In genomic region chr10:50605280-50606270, GRCh38 we compare ENCODE assay signal across 1 cellular context.
TF ChIP-seq lines count a peak whose summit lies in the region.

No MANE protein-coding gene starts in this region.

TF ChIP-seq in HEK293, 187 proteins besides CTCF, POLR2A, EP300 and RAD21 (continued from another document and continues in another):
- TF ChIP-seq HIC1 (tag by site-specific recombination; IDR thresholded peaks at IDR 0.05) = no peak
- no peak for TF ChIP-seq ZNF792 (tag by site-specific recombination; IDR thresholded peaks at IDR 0.05)
- no peak for TF ChIP-seq EGR2 (tag by site-specific recombination; IDR thresholded peaks at IDR 0.05; ENCODE audit: low read depth)
- no peak for TF ChIP-seq ELK4 (IDR thresholded peaks at IDR 0.05; ENCODE audit: borderline replicate concordance, low read depth, low read length)
- TF ChIP-seq ZEB2 (tag by site-specific recombination; IDR thresholded peaks at IDR 0.05) = no peak
- no peak for TF ChIP-seq SALL2 (tag by site-specific recombination; IDR thresholded peaks at IDR 0.05; ENCODE audit: borderline replicate concordance)
- TF ChIP-seq ZNF776 (tag by site-specific recombination; IDR thresholded peaks at IDR 0.05; ENCODE audit: borderline replicate concordance) = no peak
- TF ChIP-seq ZNF48 (tag by site-specific recombination; IDR thresholded peaks at IDR 0.05) = no peak
- no peak for TF ChIP-seq ZNF768 (tag by site-specific recombination; IDR thresholded peaks at IDR 0.05)
- TF ChIP-seq, protein P1, sequence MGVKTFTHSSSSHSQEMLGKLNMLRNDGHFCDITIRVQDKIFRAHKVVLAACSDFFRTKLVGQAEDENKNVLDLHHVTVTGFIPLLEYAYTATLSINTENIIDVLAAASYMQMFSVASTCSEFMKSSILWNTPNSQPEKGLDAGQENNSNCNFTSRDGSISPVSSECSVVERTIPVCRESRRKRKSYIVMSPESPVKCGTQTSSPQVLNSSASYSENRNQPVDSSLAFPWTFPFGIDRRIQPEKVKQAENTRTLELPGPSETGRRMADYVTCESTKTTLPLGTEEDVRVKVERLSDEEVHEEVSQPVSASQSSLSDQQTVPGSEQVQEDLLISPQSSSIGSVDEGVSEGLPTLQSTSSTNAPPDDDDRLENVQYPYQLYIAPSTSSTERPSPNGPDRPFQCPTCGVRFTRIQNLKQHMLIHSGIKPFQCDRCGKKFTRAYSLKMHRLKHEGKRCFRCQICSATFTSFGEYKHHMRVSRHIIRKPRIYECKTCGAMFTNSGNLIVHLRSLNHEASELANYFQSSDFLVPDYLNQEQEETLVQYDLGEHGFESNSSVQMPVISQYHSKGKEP (tag by site-specific recombination; IDR thresholded peaks at IDR 0.05) = no peak
- TF ChIP-seq ZNF843 (tag by site-specific recombination; IDR thresholded peaks at IDR 0.05) = peak; percentile 93
- no peak for TF ChIP-seq ZNF274 (IDR thresholded peaks at IDR 0.05; ENCODE audit: low read length)
- TF ChIP-seq ZNF274 (tag by site-specific recombination; IDR thresholded peaks at IDR 0.05; ENCODE audit: borderline replicate concordance) = no peak
- no peak for TF ChIP-seq ZNF148 (tag by site-specific recombination; IDR thresholded peaks at IDR 0.05; ENCODE audit: borderline replicate concordance)
- TF ChIP-seq ZNF571 (tag by site-specific recombination; IDR thresholded peaks at IDR 0.05) = no peak
- TF ChIP-seq ZNF132 (tag by site-specific recombination; IDR thresholded peaks at IDR 0.05; ENCODE audit: borderline replicate concordance) = no peak
- no peak for TF ChIP-seq ZFP41 (tag by site-specific recombination; IDR thresholded peaks at IDR 0.05; ENCODE audit: borderline replicate concordance)
- TF ChIP-seq ZNF433 (tag by site-specific recombination; IDR thresholded peaks at IDR 0.05; ENCODE audit: low read depth) = no peak
- peak; percentile 62 for TF ChIP-seq OSR2 (tag by site-specific recombination; IDR thresholded peaks at IDR 0.05)
- no peak for TF ChIP-seq ZNF391 (tag by site-specific recombination; IDR thresholded peaks at IDR 0.05; ENCODE audit: borderline replicate concordance, low read depth)
- TF ChIP-seq ZNF423 (tag by site-specific recombination; IDR thresholded peaks at IDR 0.05) = no peak
- no peak for TF ChIP-seq ATF2 (tag by site-specific recombination; IDR thresholded peaks at IDR 0.05; ENCODE audit: low read depth)
- no peak for TF ChIP-seq ZNF830 (tag by site-specific recombination; IDR thresholded peaks at IDR 0.05; ENCODE audit: low read depth)
- no peak for TF ChIP-seq KLF17 (tag by site-specific recombination; IDR thresholded peaks at IDR 0.05)
- TF ChIP-seq MZF1 (tag by site-specific recombination; IDR thresholded peaks at IDR 0.05; ENCODE audit: borderline replicate concordance) = no peak
- TF ChIP-seq, protein P2, sequence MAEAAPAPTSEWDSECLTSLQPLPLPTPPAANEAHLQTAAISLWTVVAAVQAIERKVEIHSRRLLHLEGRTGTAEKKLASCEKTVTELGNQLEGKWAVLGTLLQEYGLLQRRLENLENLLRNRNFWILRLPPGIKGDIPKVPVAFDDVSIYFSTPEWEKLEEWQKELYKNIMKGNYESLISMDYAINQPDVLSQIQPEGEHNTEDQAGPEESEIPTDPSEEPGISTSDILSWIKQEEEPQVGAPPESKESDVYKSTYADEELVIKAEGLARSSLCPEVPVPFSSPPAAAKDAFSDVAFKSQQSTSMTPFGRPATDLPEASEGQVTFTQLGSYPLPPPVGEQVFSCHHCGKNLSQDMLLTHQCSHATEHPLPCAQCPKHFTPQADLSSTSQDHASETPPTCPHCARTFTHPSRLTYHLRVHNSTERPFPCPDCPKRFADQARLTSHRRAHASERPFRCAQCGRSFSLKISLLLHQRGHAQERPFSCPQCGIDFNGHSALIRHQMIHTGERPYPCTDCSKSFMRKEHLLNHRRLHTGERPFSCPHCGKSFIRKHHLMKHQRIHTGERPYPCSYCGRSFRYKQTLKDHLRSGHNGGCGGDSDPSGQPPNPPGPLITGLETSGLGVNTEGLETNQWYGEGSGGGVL (tag by site-specific recombination; IDR thresholded peaks at IDR 0.05) = no peak
- no peak for TF ChIP-seq ZNF138 (tag by site-specific recombination; IDR thresholded peaks at IDR 0.05; ENCODE audit: borderline replicate concordance)
- TF ChIP-seq ZNF426 (tag by site-specific recombination; IDR thresholded peaks at IDR 0.05) = no peak
- no peak for TF ChIP-seq ZNF16 (tag by site-specific recombination; IDR thresholded peaks at IDR 0.05; ENCODE audit: low read depth)
- TF ChIP-seq, protein P3, sequence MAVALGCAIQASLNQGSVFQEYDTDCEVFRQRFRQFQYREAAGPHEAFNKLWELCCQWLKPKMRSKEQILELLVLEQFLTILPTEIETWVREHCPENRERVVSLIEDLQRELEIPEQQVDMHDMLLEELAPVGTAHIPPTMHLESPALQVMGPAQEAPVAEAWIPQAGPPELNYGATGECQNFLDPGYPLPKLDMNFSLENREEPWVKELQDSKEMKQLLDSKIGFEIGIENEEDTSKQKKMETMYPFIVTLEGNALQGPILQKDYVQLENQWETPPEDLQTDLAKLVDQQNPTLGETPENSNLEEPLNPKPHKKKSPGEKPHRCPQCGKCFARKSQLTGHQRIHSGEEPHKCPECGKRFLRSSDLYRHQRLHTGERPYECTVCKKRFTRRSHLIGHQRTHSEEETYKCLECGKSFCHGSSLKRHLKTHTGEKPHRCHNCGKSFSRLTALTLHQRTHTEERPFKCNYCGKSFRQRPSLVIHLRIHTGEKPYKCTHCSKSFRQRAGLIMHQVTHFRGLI (tag by site-specific recombination; IDR thresholded peaks at IDR 0.05) = no peak
- no peak for TF ChIP-seq ZFP69B (tag by site-specific recombination; IDR thresholded peaks at IDR 0.05)
- TF ChIP-seq ZFP3 (tag by site-specific recombination; IDR thresholded peaks at IDR 0.05; ENCODE audit: low read depth) = no peak
- no peak for TF ChIP-seq ZNF837 (tag by site-specific recombination; IDR thresholded peaks at IDR 0.05)
- TF ChIP-seq ZNF223 (tag by site-specific recombination; IDR thresholded peaks at IDR 0.05) = no peak
- TF ChIP-seq, protein P4, sequence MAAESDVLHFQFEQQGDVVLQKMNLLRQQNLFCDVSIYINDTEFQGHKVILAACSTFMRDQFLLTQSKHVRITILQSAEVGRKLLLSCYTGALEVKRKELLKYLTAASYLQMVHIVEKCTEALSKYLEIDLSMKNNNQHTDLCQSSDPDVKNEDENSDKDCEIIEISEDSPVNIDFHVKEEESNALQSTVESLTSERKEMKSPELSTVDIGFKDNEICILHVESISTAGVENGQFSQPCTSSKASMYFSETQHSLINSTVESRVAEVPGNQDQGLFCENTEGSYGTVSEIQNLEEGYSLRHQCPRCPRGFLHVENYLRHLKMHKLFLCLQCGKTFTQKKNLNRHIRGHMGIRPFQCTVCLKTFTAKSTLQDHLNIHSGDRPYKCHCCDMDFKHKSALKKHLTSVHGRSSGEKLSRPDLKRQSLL (tag by site-specific recombination; IDR thresholded peaks at IDR 0.05) = no peak; the same call in 1 of the 2 replicates
- no peak for TF ChIP-seq ZNF155 (tag by site-specific recombination; IDR thresholded peaks at IDR 0.05)
- TF ChIP-seq ZNF239 (tag by site-specific recombination; IDR thresholded peaks at IDR 0.05) = no peak
- no peak for TF ChIP-seq ZNF518A (tag by site-specific recombination; conservative IDR thresholded peaks at IDR 0.05; ENCODE audit: low read depth)
